ENCODE assay signal across 1 cellular context in genomic region chr5:138610468-138611294, GRCh38.
TF ChIP-seq lines count a peak whose summit lies in the region.

No MANE protein-coding gene starts in this region.

TF ChIP-seq in GM23338, 12 proteins besides CTCF, POLR2A, EP300 and RAD21:
- TF ChIP-seq ZNF462 (CRISPR knock-in tag; IDR thresholded peaks at IDR 0.05) (no peak), CREB1 (CRISPR knock-in tag; IDR thresholded peaks at IDR 0.05; ENCODE audit: low read depth) (no peak), NANOG (IDR thresholded peaks at IDR 0.05; ENCODE audit: borderline replicate concordance) (no peak), ZNF114 (CRISPR knock-in tag; IDR thresholded peaks at IDR 0.05) (no peak), POLR2AphosphoS5 (IDR thresholded peaks at IDR 0.05; ENCODE audit: low read depth) (0 out of 2 replicates have a peak, but pooled peaks have one; percentile 31), REST (IDR thresholded peaks at IDR 0.05; ENCODE audit: unreplicated experiment) (no peak)
